Comparison of ENCODE assay signal across 16 cellular contexts in genomic region chr3:146640361-146640760, GRCh38. TPM values are rescaled to one million over a fixed set of nuclear protein-coding genes. Genes with fewer than 3 reads are reported as not detected.
DNase-seq lines count a peak whose midpoint lies in the region; FAIRE-seq and TF ChIP-seq lines count a peak whose summit lies in the region.
"Had no signal": no experiment of that assay in that cellular context is flagged by ENCODE, and none has a peak within 500 bp of the region (broad histone marks: within the 10 kb centered on the region; RNA-seq: fewer than 3 reads in every experiment).

No MANE protein-coding gene starts in this region.

- dilution Hi-C loops in endothelial cell of umbilical vein (cut with MboI; ENCODE audit: extremely low pct_ligation_motif_present, low sequenced_read_pairs): no loop called here

- H3K9ac ChIP-seq in endothelial cell of umbilical vein (replicated peaks; ENCODE audit: extremely low read depth, insufficient read depth, low read length) (no peak overlapping the region), MM.1S (ENCODE audit: low read length) (no peak overlapping the region)
- H3K9ac ChIP-seq: BLaER1 treated with 17β-estradiol and CSF1 and Interleukin-3, amounts not matched to agents 10 nM and 100 nM; SK-N-SH had no signal

- no TSS peak for BruUV-seq in endothelial cell of umbilical vein (replicated peaks; lab: Mats Ljungman, UMichigan)

- CTCF ChIA-PET in endothelial cell of umbilical vein (lab: Charles Lee): interaction anchor here (1.0 to 2.3 kb wide), 10 partner anchors 11 to 575 kb away, joined by 3 to 40 read pairs (median 4); no protein-coding TSS in a partner anchor

- TF ChIP-seq CTCF in endothelial cell of umbilical vein (IDR thresholded peaks at IDR 0.05; ENCODE audit: extremely low read depth in 1 of 2, insufficient read depth in 1 of 2, low read depth in 1 of 2, low read length in 2 of 2): no peak
- no peak for TF ChIP-seq CTCF in spleen (IDR thresholded peaks at IDR 0.05 in 8 of 11, conservative IDR thresholded peaks at IDR 0.05 in 3 of 11)
- no peak for TF ChIP-seq CTCF in MM.1S (IDR thresholded peaks at IDR 0.05; ENCODE audit: low read length)

- POLR2A ChIA-PET in endothelial cell of umbilical vein (lab: Charles Lee): no interaction called here

- H3K4me2 ChIP-seq in endothelial cell of umbilical vein (ENCODE audit: insufficient read depth, low read length): no peak overlapping the region
- no peak overlapping the region for H3K4me2 ChIP-seq in MM.1S (ENCODE audit: low read depth, low read length)
- H3K4me2 ChIP-seq: BLaER1 treated with 17β-estradiol and CSF1 and Interleukin-3, amounts not matched to agents 10 nM and 100 nM; SK-N-SH had no signal

- no peak overlapping the region for H3K4me3 ChIP-seq in endothelial cell of umbilical vein (replicated peaks in 1 of 3; ENCODE audit: insufficient read depth in 1 of 3, low read depth in 1 of 3, low read length in 3 of 3)
- H3K4me3 ChIP-seq in spleen: no peak overlapping the region
- H3K4me3 ChIP-seq in MM.1S (ENCODE audit: low read length): no peak overlapping the region
- H3K4me3 ChIP-seq: BLaER1 treated with 17β-estradiol and CSF1 and Interleukin-3, amounts not matched to agents 10 nM and 100 nM; MG63 had no signal

- H3K36me3 ChIP-seq in endothelial cell of umbilical vein (ENCODE audit: control insufficient read depth in 2 of 2, extremely low read depth in 1 of 2, insufficient read depth in 2 of 2, low read length in 2 of 2) (no peaks in the 10 kb centered on the region), spleen (no peaks in the 10 kb centered on the region), MM.1S (replicated peaks; ENCODE audit: insufficient read depth, low read length) (no peaks in the 10 kb centered on the region)
- H3K36me3 ChIP-seq: BLaER1 treated with 17β-estradiol and CSF1 and Interleukin-3, amounts not matched to agents 10 nM and 100 nM; MG63 had no signal

- H2AFZ ChIP-seq in endothelial cell of umbilical vein (ENCODE audit: low read depth, low read length) (no peak overlapping the region), MM.1S (ENCODE audit: low read length) (no peak overlapping the region)

- TF ChIP-seq POLR2A in endothelial cell of umbilical vein (IDR thresholded peaks at IDR 0.05; ENCODE audit: low read depth, low read length) (no peak), spleen (IDR thresholded peaks at IDR 0.05) (no peak)

- H3K9me3 ChIP-seq in endothelial cell of umbilical vein (replicated peaks; ENCODE audit: control insufficient read depth, insufficient read depth, low read length): no peaks in the 10 kb centered on the region
- H3K9me3 ChIP-seq in spleen: no peaks in the 10 kb centered on the region
- H3K9me3 ChIP-seq in MM.1S (replicated peaks; ENCODE audit: insufficient read depth, low read length): no peaks in the 10 kb centered on the region
- H3K9me3 ChIP-seq: BLaER1 treated with 17β-estradiol and CSF1 and Interleukin-3, amounts not matched to agents 10 nM and 100 nM; MG63; SK-N-SH had no signal

- DNase-seq in D341Med (ENCODE audit: low spot score) (peak; percentile 44), NCI-H146 (lab: John Stamatoyannopoulos, UW) (peak; percentile 63), NCI-H82 (lab: John Stamatoyannopoulos, UW) (peak; percentile 96), endothelial cell of umbilical vein (ENCODE audit: low read depth, low spot score) (no peak), spleen (no peak), NCI-H1048 (lab: John Stamatoyannopoulos, UW) (no peak), MM.1S (no peak)
- no peak for DNase-seq in stimulated activated CD4-positive, alpha-beta T cell treated with anti-CD3 and anti-CD28 coated beads, Interleukin-4, amount 100 ng/mL, for 4 hours
- DNase-seq: NCI-H1436 treated with DMSO at 0.1 percent for 48 hours had no signal

- 78 to 100% (median 92%) methylated on average over 1 of the region's 1 CpG for WGBS in spleen, 5 donors

- H3K9me2 ChIP-seq in MM.1S (replicated peaks; ENCODE audit: insufficient read depth, low read length): no peaks in the 10 kb centered on the region
- H3K9me2 ChIP-seq: SK-N-SH had no signal

- intact Hi-C loops in endothelial cell of umbilical vein (cut with micrococcal nuclease): loop anchor here (1.0 to 5.0 kb wide), 6 partner anchors 106 to 863 kb away; no protein-coding TSS in a partner anchor
- intact Hi-C loops in spleen (cut with DNase I; ENCODE audit: low total_unique reads): no loop called here

- H3K27ac ChIP-seq in endothelial cell of umbilical vein (ENCODE audit: insufficient read depth, low read depth, low read length): no peak overlapping the region
- H3K27ac ChIP-seq in spleen: no peak overlapping the region
- H3K27ac ChIP-seq in MM.1S (ENCODE audit: low read length): no peak overlapping the region
- H3K27ac ChIP-seq: 22Rv1 had no signal

- H3K79me2 ChIP-seq in endothelial cell of umbilical vein (ENCODE audit: control insufficient read depth, insufficient read depth, low read length) (no peaks in the 10 kb centered on the region), MM.1S (ENCODE audit: low read length) (no peaks in the 10 kb centered on the region)

- H3K4me1 ChIP-seq in endothelial cell of umbilical vein (ENCODE audit: control insufficient read depth, extremely low read depth, insufficient read depth, low read length) (no peaks in the 10 kb centered on the region), spleen (peaks cover 0 to 4% (median 0%) of the 10 kb centered on the region in 6 donors), MM.1S (ENCODE audit: low read length) (no peaks in the 10 kb centered on the region)
- H3K4me1 ChIP-seq: BLaER1 treated with 17β-estradiol and CSF1 and Interleukin-3, amounts not matched to agents 10 nM and 100 nM had no signal

- peak; percentile 50 for FAIRE-seq in endothelial cell of umbilical vein (lab: Jason Lieb, UNC)

- no peaks in the 10 kb centered on the region for H3K9me1 ChIP-seq in endothelial cell of umbilical vein (replicated peaks; ENCODE audit: control insufficient read depth, extremely low read depth, insufficient read depth, low read length)

- H4K20me1 ChIP-seq in endothelial cell of umbilical vein (replicated peaks; ENCODE audit: control insufficient read depth, extremely low read depth, insufficient read depth, low read length) (no peaks in the 10 kb centered on the region), MM.1S (ENCODE audit: insufficient read depth, low read length) (no peaks in the 10 kb centered on the region)
- H4K20me1 ChIP-seq: BLaER1 treated with 17β-estradiol and CSF1 and Interleukin-3, amounts not matched to agents 10 nM and 100 nM had no signal

- H3K27me3 ChIP-seq in endothelial cell of umbilical vein (ENCODE audit: control insufficient read depth in 2 of 2, insufficient read depth in 2 of 2, low read length in 2 of 2) (no peaks in the 10 kb centered on the region), spleen (replicated peaks in 1 of 7) (no peaks in the 10 kb centered on the region), MM.1S (replicated peaks; ENCODE audit: insufficient read depth, low read length) (no peaks in the 10 kb centered on the region)
- H3K27me3 ChIP-seq: BLaER1 treated with 17β-estradiol and CSF1 and Interleukin-3, amounts not matched to agents 10 nM and 100 nM; MG63 had no signal

- no peaks in the 10 kb centered on the region for H3F3A ChIP-seq in MM.1S (ENCODE audit: insufficient read depth, low read length)

TF ChIP-seq in endothelial cell of umbilical vein, 7 proteins besides CTCF, POLR2A, EP300 and RAD21:
- TF ChIP-seq FOS (IDR thresholded peaks at IDR 0.05; ENCODE audit: borderline replicate concordance, insufficient read depth, low read length): no peak
- TF ChIP-seq MYC (IDR thresholded peaks at IDR 0.05; ENCODE audit: low read depth, low read length): no peak
- TF ChIP-seq EZH2 (IDR thresholded peaks at IDR 0.05; ENCODE audit: borderline replicate concordance, low read depth, low read length, severe bottlenecking): no peak
- no peak for TF ChIP-seq POLR2AphosphoS5 (IDR thresholded peaks at IDR 0.05; ENCODE audit: insufficient read depth, low read depth, low read length)
- no peak for TF ChIP-seq GATA2 (IDR thresholded peaks at IDR 0.05; ENCODE audit: insufficient read depth, insufficient read length, low read depth, low read length)

RNA-seq across cellular contexts. Expression of gene PLSCR5, which starts 35.2 kb away (rescaled TPM):
- not detected in 2 replicates for total RNA-seq in endothelial cell of umbilical vein
- not detected in 2 replicates for polyA plus RNA-seq in endothelial cell of umbilical vein
- not detected in 2 replicates for polyA plus RNA-seq in endothelial cell of umbilical vein (2011; cell fraction: cytosol; rRNA removed)
- not detected in 2 replicates for polyA plus RNA-seq in endothelial cell of umbilical vein (2011; cell fraction: nucleus; rRNA removed)
- polyA plus RNA-seq in endothelial cell of umbilical vein (2012): not detected in 2 replicates
- polyA minus RNA-seq in endothelial cell of umbilical vein: not detected in 2 replicates
- not detected for polyA minus RNA-seq in endothelial cell of umbilical vein (2011; cell fraction: cytosol; rRNA and poly(A)+ RNA removed)
- polyA minus RNA-seq in endothelial cell of umbilical vein (2011; cell fraction: nucleus; rRNA and poly(A)+ RNA removed): not detected in 2 replicates
- total RNA-seq in spleen: not detected
- polyA plus RNA-seq in spleen: not detected
- total RNA-seq: CD4-positive, alpha-beta memory T cell; LHCN-M2; Right ventricle myocardium inferior had no signal
- polyA plus RNA-seq: CD4-positive, alpha-beta memory T cell; SK-N-SH had no signal

Comparison
In these comparisons a context has a peak if more than half of its experiments do, and no peak if none do; other contexts are left out.
1. DNase-seq: peak in D341Med (single experiment), NCI-H146 (single experiment) and NCI-H82 (single experiment); none in endothelial cell of umbilical vein (single experiment), spleen (single experiment), NCI-H1048 (single experiment), MM.1S (single experiment) and stimulated activated CD4-positive, alpha-beta T cell treated with anti-CD3 and anti-CD28 coated beads, Interleukin-4, amount 100 ng/mL, for 4 hours (0 of 2).